8 cellular contexts compared by ENCODE assay signal in the genomic region with DNA sequence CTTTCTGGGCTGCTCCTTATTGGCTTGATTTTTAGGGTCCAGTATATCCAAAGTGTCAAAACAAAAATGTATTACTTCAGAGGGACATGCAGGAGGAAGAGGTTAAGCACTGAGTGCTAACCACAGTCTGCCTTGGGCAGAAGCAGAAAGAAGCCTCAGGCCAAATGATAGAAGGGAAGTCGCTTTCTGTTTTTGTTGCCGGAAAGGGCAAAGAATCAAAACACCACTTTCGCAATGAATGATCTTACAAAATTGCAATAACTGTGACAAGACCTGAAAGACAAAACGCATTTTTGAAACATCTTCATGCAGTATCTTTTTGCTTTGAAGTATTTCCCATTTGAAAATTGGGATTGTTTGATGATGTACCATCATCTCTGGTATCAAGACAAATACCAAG.
A peak's percentile ranks its signal among the peaks of the same experiment; 100 is the strongest.
DNase-seq lines count a peak whose midpoint lies in the region; ATAC-seq and TF ChIP-seq lines count a peak whose summit lies in the region.

No MANE protein-coding gene starts in this region.

- ATAC-seq in GM18498 (IDR thresholded peaks at IDR 0.05; ENCODE audit: unreplicated experiment) (peak; percentile 82), GM21390 (IDR thresholded peaks at IDR 0.05; ENCODE audit: unreplicated experiment) (peak; percentile 87)

- H3K27ac Mint-ChIP-seq in nephron progenitor cell: no peak overlapping the region

- no peaks in the 10 kb centered on the region for H3K4me1 Mint-ChIP-seq in nephron progenitor cell

- no peaks in the 10 kb centered on the region for H3K27me3 Mint-ChIP-seq in nephron progenitor cell (ENCODE audit: low read depth, poor library complexity)

- H3K36me3 ChIP-seq in adipocyte (ENCODE audit: control insufficient read depth, insufficient read depth, low read length, severe bottlenecking): no peaks in the 10 kb centered on the region

- H3K9me3 Mint-ChIP-seq in nephron progenitor cell: no peaks in the 10 kb centered on the region

- H3K4me3 Mint-ChIP-seq in nephron progenitor cell: no peak overlapping the region

- H3K27ac ChIP-seq in HL-60 (replicated peaks): peak overlapping the region; percentile 35

- no peaks in the 10 kb centered on the region for H3K27me3 ChIP-seq in HL-60 (ENCODE audit: insufficient read depth, poor library complexity, severe bottlenecking)
- H3K27me3 ChIP-seq in adipocyte (replicated peaks; ENCODE audit: control insufficient read depth, insufficient read depth, low read length): no peaks in the 10 kb centered on the region

- no peaks in the 10 kb centered on the region for H3K36me3 Mint-ChIP-seq in nephron progenitor cell (ENCODE audit: low read depth)

- no peak overlapping the region for H3K9ac ChIP-seq in adipocyte (ENCODE audit: low read length)

- no peak overlapping the region for H3K4me3 ChIP-seq in HL-60 (replicated peaks; ENCODE audit: insufficient read depth, low read length)
- H3K4me3 ChIP-seq in adipocyte (ENCODE audit: low read length): no peak overlapping the region

- DNase-seq in HL-60 (ENCODE audit: low read depth in 1 of 2, low spot score in 1 of 2) (peak; percentile 78 to 90), adipocyte (ENCODE audit: low read depth) (peak; percentile 33), NCI-H1092 treated with DMSO at 0.1 percent for 48 hours (lab: John Stamatoyannopoulos, UW) (no peak), globus pallidus (ENCODE audit: low spot score) (no peak), nephron progenitor cell (no peak), DMS79 treated with DMSO at 0.1 percent for 48 hours (lab: John Stamatoyannopoulos, UW) (no peak)

- peaks cover 11% of the 10 kb centered on the region for H3K4me1 ChIP-seq in adipocyte (ENCODE audit: control insufficient read depth, insufficient read depth, low read length)

- H3K9me3 ChIP-seq in adipocyte (ENCODE audit: control insufficient read depth, low read length): no peaks in the 10 kb centered on the region

- TF ChIP-seq CTCF in HL-60 (IDR thresholded peaks at IDR 0.05; ENCODE audit: insufficient read depth, low read length) (no peak), nephron progenitor cell (IDR thresholded peaks at IDR 0.05) (no peak)

Comparison
In these comparisons a context has a peak if more than half of its experiments do, and no peak if none do; other contexts are left out.
1. DNase-seq: peak in HL-60 (2 of 2) and adipocyte (single experiment); none in NCI-H1092 treated with DMSO at 0.1 percent for 48 hours (single experiment), globus pallidus (single experiment), nephron progenitor cell (single experiment) and DMS79 treated with DMSO at 0.1 percent for 48 hours (single experiment).